In the genomic region with DNA sequence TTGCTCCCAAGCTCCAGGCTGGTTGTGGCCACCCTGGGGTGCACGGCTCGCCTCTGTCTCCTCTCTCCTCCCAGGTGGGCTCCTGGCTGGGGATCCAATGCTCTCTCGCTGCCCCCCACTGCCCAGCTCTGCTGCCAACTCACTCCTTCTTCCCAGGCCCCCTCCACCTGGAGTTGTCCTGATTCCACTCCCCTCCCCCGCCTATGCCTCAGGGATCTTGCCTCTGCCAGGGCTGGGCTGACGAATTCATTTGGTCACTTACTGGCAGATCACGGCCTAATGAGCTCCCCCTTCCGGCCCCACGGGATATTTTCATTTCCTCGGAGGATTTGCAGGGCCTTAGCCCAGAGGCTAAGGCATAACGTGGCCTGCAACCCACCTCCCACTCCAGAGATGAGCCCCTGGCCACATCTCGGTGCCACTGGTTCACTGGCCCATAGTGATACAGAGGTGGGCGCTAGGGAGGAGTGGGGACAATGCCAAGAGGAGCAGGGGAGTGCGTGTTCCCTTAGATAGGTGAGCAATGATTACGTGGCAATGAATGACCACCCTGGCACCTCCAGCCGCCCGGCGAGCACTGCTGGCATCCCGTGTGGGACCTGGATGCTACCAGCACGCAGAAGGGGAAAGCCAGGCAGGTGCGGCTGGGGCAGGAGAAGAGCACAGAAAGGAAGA, we compare ENCODE assay signal across 11 cellular contexts.
DNase-seq lines count a peak whose midpoint lies in the region; ATAC-seq, FAIRE-seq and TF ChIP-seq lines count a peak whose summit lies in the region.
"Had no signal": no experiment of that assay in that cellular context is flagged by ENCODE, and none has a peak within 500 bp of the region (broad histone marks: within the 10 kb centered on the region; RNA-seq: fewer than 3 reads in every experiment).

No MANE protein-coding gene starts in this region.

- no peak overlapping the region for H3K27ac Mint-ChIP-seq in neural crest cell (ENCODE audit: unreplicated experiment)
- no peak overlapping the region for H3K27ac Mint-ChIP-seq in activated CD4-positive, alpha-beta T cell treated with anti-CD3 and anti-CD28 coated beads, Interleukin-2, amount 10 ng/mL, durations not matched to agents 7 days and 5 days
- H3K27ac Mint-ChIP-seq: activated B cell treated with CpG ODN at 0.5 μM for 24 hours; stimulated activated naive CD8-positive, alpha-beta T cell treated with anti-CD3 and anti-CD28 coated beads, Interleukin-15, Interleukin-2, amounts not matched to agents 100 ng/mL and 50 ng/mL, for 24 hours had no signal

- no peak for TF ChIP-seq EP300 in K562 (IDR thresholded peaks at IDR 0.05; ENCODE audit: low read length)

- CTCF ChIA-PET in K562 (lab: Yijun Ruan, JAX; ENCODE audit: low intra/inter-chr PET ratio), result no interaction called here
- CTCF ChIA-PET in activated CD4-positive, alpha-beta T cell treated with anti-CD3 and anti-CD28 coated beads, Interleukin-2, amount 10 ng/mL, durations not matched to agents 7 days and 5 days (lab: Charles Lee), result interaction anchor here (0.6 kb wide), 1 partner anchor 348 kb away, joined by 3 read pairs; no protein-coding TSS in a partner anchor

- POLR2A ChIA-PET in K562 (lab: Yijun Ruan, JAX), result interaction anchor here (0.6 to 1.8 kb wide), 3 partner anchors 11 to 316 kb away, joined by 3 to 5 read pairs (median 3); no protein-coding TSS in a partner anchor
- POLR2A ChIA-PET in activated CD4-positive, alpha-beta T cell treated with anti-CD3 and anti-CD28 coated beads, Interleukin-2, amount 10 ng/mL, durations not matched to agents 7 days and 5 days (lab: Charles Lee), result no interaction called here

- no peaks in the 10 kb centered on the region for H3K9me1 ChIP-seq in K562 (ENCODE audit: control insufficient read depth, insufficient read depth, low read length)

- no peaks in the 10 kb centered on the region for H3K4me1 ChIP-seq in K562 (replicated peaks in 1 of 2; ENCODE audit: control insufficient read depth in 2 of 2, insufficient read depth in 2 of 2, low read length in 2 of 2)

- no peak overlapping the region for H3K9ac ChIP-seq in K562 (ENCODE audit: insufficient read depth in 1 of 2, low read depth in 2 of 2, low read length in 2 of 2)

- H2AFZ ChIP-seq in K562 (ENCODE audit: low read depth, low read length), result no peak overlapping the region

- no peaks in the 10 kb centered on the region for H3K79me2 ChIP-seq in K562 (ENCODE audit: control insufficient read depth, insufficient read depth, low read length)

- TF ChIP-seq RAD21 in K562 (CRISPR knock-in tag; conservative IDR thresholded peaks at IDR 0.05 in 1 of 2, IDR thresholded peaks at IDR 0.05 in 1 of 2), result peak in 1 of 2 experiments; percentile 41; a peak in 1 of 4 replicates

- no TSS peak for BruUV-seq in K562 (replicated peaks; lab: Mats Ljungman, UMichigan)

- H4K20me1 ChIP-seq in K562 (replicated peaks; ENCODE audit: control insufficient read depth, insufficient read depth, low read length), result 0 out of 2 replicates have a peak, but pooled peaks cover 6% of the 10 kb centered on the region

- intact Hi-C loops in K562 (cut with micrococcal nuclease), result no loop called here

- H3K27me3 ChIP-seq in K562 (ENCODE audit: control insufficient read depth in 2 of 2, insufficient read depth in 2 of 2, low read length in 2 of 2), result peaks cover 13 to 52% of the 10 kb centered on the region in 2 experiments

- no peaks in the 10 kb centered on the region for H3K9me3 ChIP-seq in K562 (replicated peaks; ENCODE audit: control insufficient read depth, insufficient read depth, low read depth, low read length)

- DNase-seq in DMS153 (lab: John Stamatoyannopoulos, UW) (peak; percentile 10), LHCN-M2 (ENCODE audit: low read depth) (peak; percentile 4), K562 (ENCODE audit: extremely low read depth in 1 of 4, low spot score in 3 of 4) (peak; percentile 45 to 59 (median 48)), neural crest cell (ENCODE audit: low read depth, low spot score) (peak; percentile 52), NCI-H2107 treated with DMSO at 0.1 percent for 48 hours (lab: John Stamatoyannopoulos, UW; ENCODE audit: unreplicated experiment) (no peak), cortex of kidney (lab: John Stamatoyannopoulos, UW) (no peak)
- no peak for DNase-seq in activated CD4-positive, alpha-beta T cell treated with anti-CD3 and anti-CD28 coated beads, Interleukin-2, amount 10 ng/mL, durations not matched to agents 7 days and 5 days
- DNase-seq: activated B cell treated with CpG ODN at 0.5 μM for 24 hours; effector CD8-positive, alpha-beta T cell had no signal

- H3K4me1 Mint-ChIP-seq in neural crest cell, result peaks cover 10% of the 10 kb centered on the region
- no peaks in the 10 kb centered on the region for H3K4me1 Mint-ChIP-seq in activated CD4-positive, alpha-beta T cell treated with anti-CD3 and anti-CD28 coated beads, Interleukin-2, amount 10 ng/mL, durations not matched to agents 7 days and 5 days
- H3K4me1 Mint-ChIP-seq: activated B cell treated with CpG ODN at 0.5 μM for 24 hours had no signal

- in situ Hi-C loops in K562 (cut with MboI), result no loop called here

- H3K4me2 ChIP-seq in K562 (ENCODE audit: insufficient read depth, low read length), result no peak overlapping the region

- WGBS in K562 (ENCODE audit: insufficient coverage, low coverage, missing lambda C conversion rate), result 2% methylated on average over 20 of the region's 20 CpGs

- FAIRE-seq in K562 (lab: Jason Lieb, UNC), result peak; percentile 74

- ATAC-seq in K562 (peak; percentile 89), GM18505 (IDR thresholded peaks at IDR 0.05; ENCODE audit: unreplicated experiment) (no peak)

- peak; percentile 54 to 63 (median 56); a peak in 5 of 6 replicates for TF ChIP-seq CTCF in K562 (IDR thresholded peaks at IDR 0.05 in 2 of 3, conservative IDR thresholded peaks at IDR 0.05 in 1 of 3; ENCODE audit: insufficient read depth in 2 of 3, low read depth in 1 of 3, low read length in 3 of 3)
- TF ChIP-seq CTCF in neural crest cell (conservative IDR thresholded peaks at IDR 0.05), result peak; percentile 58

- H3K4me3 Mint-ChIP-seq in neural crest cell, result no peak overlapping the region
- no peak overlapping the region for H3K4me3 Mint-ChIP-seq in activated CD4-positive, alpha-beta T cell treated with anti-CD3 and anti-CD28 coated beads, Interleukin-2, amount 10 ng/mL, durations not matched to agents 7 days and 5 days
- H3K4me3 Mint-ChIP-seq: activated B cell treated with CpG ODN at 0.5 μM for 24 hours; stimulated activated naive CD8-positive, alpha-beta T cell treated with anti-CD3 and anti-CD28 coated beads, Interleukin-15, Interleukin-2, amounts not matched to agents 100 ng/mL and 50 ng/mL, for 24 hours had no signal

- no peak overlapping the region for H3K4me3 ChIP-seq in K562

- H3K9me3 Mint-ChIP-seq in neural crest cell, result peaks cover 4% of the 10 kb centered on the region
- no peaks in the 10 kb centered on the region for H3K9me3 Mint-ChIP-seq in activated CD4-positive, alpha-beta T cell treated with anti-CD3 and anti-CD28 coated beads, Interleukin-2, amount 10 ng/mL, durations not matched to agents 7 days and 5 days
- H3K9me3 Mint-ChIP-seq: activated B cell treated with CpG ODN at 0.5 μM for 24 hours had no signal

- peaks cover 13% of the 10 kb centered on the region for H3K27me3 Mint-ChIP-seq in neural crest cell (ENCODE audit: low read depth)
- peaks cover 8% of the 10 kb centered on the region for H3K27me3 Mint-ChIP-seq in activated CD4-positive, alpha-beta T cell treated with anti-CD3 and anti-CD28 coated beads, Interleukin-2, amount 10 ng/mL, durations not matched to agents 7 days and 5 days
- H3K27me3 Mint-ChIP-seq: activated B cell treated with CpG ODN at 0.5 μM for 24 hours had no signal

- H3K27ac ChIP-seq in K562 (ENCODE audit: extremely low read depth, low read depth, low read length), result no peak overlapping the region

- no peaks in the 10 kb centered on the region for H3K36me3 Mint-ChIP-seq in neural crest cell (ENCODE audit: low read depth)
- no peaks in the 10 kb centered on the region for H3K36me3 Mint-ChIP-seq in activated CD4-positive, alpha-beta T cell treated with anti-CD3 and anti-CD28 coated beads, Interleukin-2, amount 10 ng/mL, durations not matched to agents 7 days and 5 days (ENCODE audit: low read depth)

- no peak for TF ChIP-seq POLR2A in K562 (conservative IDR thresholded peaks at IDR 0.05)
- no peak for TF ChIP-seq POLR2A in GM18505 (IDR thresholded peaks at IDR 0.05; ENCODE audit: borderline replicate concordance, extremely low read depth, insufficient read depth, insufficient read length)

- H3K36me3 ChIP-seq in K562 (ENCODE audit: control insufficient read depth, insufficient read depth, low read length), result no peaks in the 10 kb centered on the region

TF ChIP-seq in K562, 482 proteins besides CTCF, POLR2A, EP300 and RAD21 (continues in another document):
- TF ChIP-seq HNRNPUL1 (IDR thresholded peaks at IDR 0.05; ENCODE audit: low read length) (no peak), EZH2 (IDR thresholded peaks at IDR 0.05; ENCODE audit: borderline replicate concordance, low read depth, low read length) (no peak), SMARCA5 (IDR thresholded peaks at IDR 0.05) (no peak)
- TF ChIP-seq, protein P1, sequence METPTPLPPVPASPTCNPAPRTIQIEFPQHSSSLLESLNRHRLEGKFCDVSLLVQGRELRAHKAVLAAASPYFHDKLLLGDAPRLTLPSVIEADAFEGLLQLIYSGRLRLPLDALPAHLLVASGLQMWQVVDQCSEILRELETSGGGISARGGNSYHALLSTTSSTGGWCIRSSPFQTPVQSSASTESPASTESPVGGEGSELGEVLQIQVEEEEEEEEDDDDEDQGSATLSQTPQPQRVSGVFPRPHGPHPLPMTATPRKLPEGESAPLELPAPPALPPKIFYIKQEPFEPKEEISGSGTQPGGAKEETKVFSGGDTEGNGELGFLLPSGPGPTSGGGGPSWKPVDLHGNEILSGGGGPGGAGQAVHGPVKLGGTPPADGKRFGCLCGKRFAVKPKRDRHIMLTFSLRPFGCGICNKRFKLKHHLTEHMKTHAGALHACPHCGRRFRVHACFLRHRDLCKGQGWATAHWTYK (CRISPR knock-in tag; IDR thresholded peaks at IDR 0.05), result no peak
- TF ChIP-seq, protein P2, sequence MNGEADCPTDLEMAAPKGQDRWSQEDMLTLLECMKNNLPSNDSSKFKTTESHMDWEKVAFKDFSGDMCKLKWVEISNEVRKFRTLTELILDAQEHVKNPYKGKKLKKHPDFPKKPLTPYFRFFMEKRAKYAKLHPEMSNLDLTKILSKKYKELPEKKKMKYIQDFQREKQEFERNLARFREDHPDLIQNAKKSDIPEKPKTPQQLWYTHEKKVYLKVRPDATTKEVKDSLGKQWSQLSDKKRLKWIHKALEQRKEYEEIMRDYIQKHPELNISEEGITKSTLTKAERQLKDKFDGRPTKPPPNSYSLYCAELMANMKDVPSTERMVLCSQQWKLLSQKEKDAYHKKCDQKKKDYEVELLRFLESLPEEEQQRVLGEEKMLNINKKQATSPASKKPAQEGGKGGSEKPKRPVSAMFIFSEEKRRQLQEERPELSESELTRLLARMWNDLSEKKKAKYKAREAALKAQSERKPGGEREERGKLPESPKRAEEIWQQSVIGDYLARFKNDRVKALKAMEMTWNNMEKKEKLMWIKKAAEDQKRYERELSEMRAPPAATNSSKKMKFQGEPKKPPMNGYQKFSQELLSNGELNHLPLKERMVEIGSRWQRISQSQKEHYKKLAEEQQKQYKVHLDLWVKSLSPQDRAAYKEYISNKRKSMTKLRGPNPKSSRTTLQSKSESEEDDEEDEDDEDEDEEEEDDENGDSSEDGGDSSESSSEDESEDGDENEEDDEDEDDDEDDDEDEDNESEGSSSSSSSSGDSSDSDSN (IDR thresholded peaks at IDR 0.05; ENCODE audit: borderline replicate concordance in 1 of 2, low read depth in 2 of 2, low read length in 2 of 2), result no peak

Comparison
In these comparisons a context has a peak if more than half of its experiments do, and no peak if none do; other contexts are left out.
1. DNase-seq: peak in DMS153 (single experiment), LHCN-M2 (single experiment), K562 (4 of 4) and neural crest cell (single experiment); none in NCI-H2107 treated with DMSO at 0.1 percent for 48 hours (single experiment), cortex of kidney (single experiment) and activated CD4-positive, alpha-beta T cell treated with anti-CD3 and anti-CD28 coated beads, Interleukin-2, amount 10 ng/mL, durations not matched to agents 7 days and 5 days (single experiment).